ENCODE assay signal across 8 cellular contexts in genomic region chr14:96362071-96362964, GRCh38. TPM values are rescaled to one million over a fixed set of nuclear protein-coding genes. Genes with fewer than 3 reads are reported as not detected.
DNase-seq lines count a peak whose midpoint lies in the region; ATAC-seq and TF ChIP-seq lines count a peak whose summit lies in the region.

No MANE protein-coding gene starts in this region.

- H3K79me2 ChIP-seq in OCI-LY3 (ENCODE audit: low read length) (peaks cover 63% of the 10 kb centered on the region), fibroblast of lung (ENCODE audit: control insufficient read depth, insufficient read depth, low read length) (peaks cover 49% of the 10 kb centered on the region)

- H3K4me1 Mint-ChIP-seq in natural killer cell treated with Interleukin-12 subunit alpha and Interleukin-12 subunit beta and Interleukin-15 and Interleukin-18, amount 100 ng/mL, for 72 hours (ENCODE audit: low read depth in 2 of 2) = peaks cover 39 to 45% of the 10 kb centered on the region in 2 donors

- ATAC-seq in GM19043 (IDR thresholded peaks at IDR 0.05; ENCODE audit: low read depth, unreplicated experiment) = peak; percentile 31
- peak; percentile 25 for ATAC-seq in HG03571 (IDR thresholded peaks at IDR 0.05; ENCODE audit: unreplicated experiment)
- peak; percentile 4 to 15 for ATAC-seq in natural killer cell treated with Interleukin-12 subunit alpha and Interleukin-12 subunit beta and Interleukin-15 and Interleukin-18, amount 100 ng/mL, for 72 hours

- no peaks in the 10 kb centered on the region for H3K9me3 Mint-ChIP-seq in natural killer cell treated with Interleukin-12 subunit alpha and Interleukin-12 subunit beta and Interleukin-15 and Interleukin-18, amount 100 ng/mL, for 72 hours

- DNase-seq in AG20443 (ENCODE audit: low spot score) = peak; percentile 21
- DNase-seq in activated T-cell treated with anti-CD3 and anti-CD28 coated beads, Interleukin-2, amount 50 U/mL, for 48 hours = peak; percentile 45 to 52
- peak; percentile 37 to 38 for DNase-seq in fibroblast of lung (ENCODE audit: low read depth in 2 of 2)
- no peak for DNase-seq in natural killer cell treated with Interleukin-12 subunit alpha and Interleukin-12 subunit beta and Interleukin-15 and Interleukin-18, amount 100 ng/mL, for 72 hours (ENCODE audit: low spot score)

- peak overlapping the region; percentile 80 for H3K9ac ChIP-seq in OCI-LY3 (ENCODE audit: low read length)
- H3K9ac ChIP-seq in fibroblast of lung (ENCODE audit: insufficient read depth, low read length) = peak overlapping the region; percentile 91

- H4K20me1 ChIP-seq in OCI-LY3 (ENCODE audit: insufficient read depth, low read length) (no peaks in the 10 kb centered on the region), fibroblast of lung (ENCODE audit: control insufficient read depth, extremely low read depth, insufficient read depth, low read length) (no peaks in the 10 kb centered on the region)

- no peaks in the 10 kb centered on the region for H3K9me3 ChIP-seq in OCI-LY3 (ENCODE audit: insufficient read depth, low read length)
- H3K9me3 ChIP-seq in fibroblast of lung (ENCODE audit: control insufficient read depth, insufficient read depth, low read depth, low read length) = no peaks in the 10 kb centered on the region
- H3K9me3 ChIP-seq in thymus (ENCODE audit: control insufficient read depth) = no peaks in the 10 kb centered on the region

- peaks cover 17% of the 10 kb centered on the region for H3K4me1 ChIP-seq in OCI-LY3 (ENCODE audit: low read length)
- no peaks in the 10 kb centered on the region for H3K4me1 ChIP-seq in fibroblast of lung (ENCODE audit: control insufficient read depth, extremely low read depth, insufficient read depth, low read length)
- peaks cover 11% of the 10 kb centered on the region for H3K4me1 ChIP-seq in thymus (ENCODE audit: control insufficient read depth, insufficient read depth, low read length)

- H3K27ac Mint-ChIP-seq in natural killer cell treated with Interleukin-12 subunit alpha and Interleukin-12 subunit beta and Interleukin-15 and Interleukin-18, amount 100 ng/mL, for 72 hours = peak overlapping the region; percentile 87 to 89

- H3K36me3 ChIP-seq in OCI-LY3 (replicated peaks; ENCODE audit: low read depth, low read length) (no peaks in the 10 kb centered on the region), fibroblast of lung (ENCODE audit: control insufficient read depth, insufficient read depth, low read length) (no peaks in the 10 kb centered on the region), thymus (ENCODE audit: control insufficient read depth, insufficient read depth) (no peaks in the 10 kb centered on the region)

- H3K4me3 ChIP-seq in OCI-LY3 (ENCODE audit: low read length) (peak overlapping the region; percentile 87), fibroblast of lung (replicated peaks in 1 of 4; ENCODE audit: control extremely low read depth in 1 of 4, insufficient read depth in 1 of 4, low read depth in 3 of 4, low read length in 4 of 4) (peak overlapping the region; percentile 75 to 95 (median 82)), thymus (ENCODE audit: low read length) (peak overlapping the region; percentile 77)

- H3K27me3 ChIP-seq in OCI-LY3 (ENCODE audit: low read depth, low read length) (no peaks in the 10 kb centered on the region), fibroblast of lung (ENCODE audit: control insufficient read depth, insufficient read depth, low read length) (no peaks in the 10 kb centered on the region), thymus (ENCODE audit: control insufficient read depth, insufficient read depth) (no peaks in the 10 kb centered on the region)

- H2AFZ ChIP-seq in OCI-LY3 (ENCODE audit: low read depth, low read length) (peak overlapping the region; percentile 67), fibroblast of lung (ENCODE audit: low read length) (peak overlapping the region; percentile 80)

- no peaks in the 10 kb centered on the region for H3K36me3 Mint-ChIP-seq in natural killer cell treated with Interleukin-12 subunit alpha and Interleukin-12 subunit beta and Interleukin-15 and Interleukin-18, amount 100 ng/mL, for 72 hours

- H3K27ac ChIP-seq in OCI-LY3 (ENCODE audit: low read length) (peak overlapping the region; percentile 61), fibroblast of lung (ENCODE audit: insufficient read depth, low read length) (peak overlapping the region; percentile 87), thymus (ENCODE audit: low read depth) (peak overlapping the region; percentile 89)

- H3K4me3 Mint-ChIP-seq in natural killer cell treated with Interleukin-12 subunit alpha and Interleukin-12 subunit beta and Interleukin-15 and Interleukin-18, amount 100 ng/mL, for 72 hours = peak overlapping the region; percentile 92

- 1% methylated on average over 27 of the region's 27 CpGs for WGBS in thymus

- H3K4me2 ChIP-seq in OCI-LY3 (ENCODE audit: low read length) = peak overlapping the region; percentile 95
- peak overlapping the region; percentile 76 for H3K4me2 ChIP-seq in fibroblast of lung (ENCODE audit: extremely low read depth, insufficient read depth, low read length)

- TF ChIP-seq CTCF in OCI-LY3 (IDR thresholded peaks at IDR 0.05; ENCODE audit: low read depth, low read length) (no peak), fibroblast of lung (conservative IDR thresholded peaks at IDR 0.05 in 1 of 2, IDR thresholded peaks at IDR 0.05 in 1 of 2; ENCODE audit: low read depth in 1 of 2, low read length in 2 of 2) (no peak)

- H3K27me3 Mint-ChIP-seq in natural killer cell treated with Interleukin-12 subunit alpha and Interleukin-12 subunit beta and Interleukin-15 and Interleukin-18, amount 100 ng/mL, for 72 hours = no peaks in the 10 kb centered on the region

RNA-seq across cellular contexts. Expression of gene ATG2B, which starts 0.8 kb away (rescaled TPM):
- 23.9 and 30.9 TPM in 2 replicates for total RNA-seq in fibroblast of lung
- polyA plus RNA-seq in fibroblast of lung (15.0 and 17.6 TPM in 2 replicates), thymus (9.6 TPM)
- polyA plus RNA-seq in fibroblast of lung (2012) = 9.3 and 10.0 TPM in 2 replicates
- 23.3 and 24.1 TPM in 2 replicates for polyA minus RNA-seq in fibroblast of lung (ENCODE audit: low replicate concordance)
- total RNA-seq in natural killer cell treated with Interleukin-12 subunit alpha and Interleukin-12 subunit beta and Interleukin-15 and Interleukin-18, amount 100 ng/mL, for 72 hours = 10 to 100 TPM; 19.1 to 31.8 TPM

RNA-seq across cellular contexts. Expression of gene GSKIP, which starts 1.0 kb away (rescaled TPM):
- total RNA-seq in fibroblast of lung = 27.7 and 30.2 TPM in 2 replicates
- polyA plus RNA-seq in fibroblast of lung = 41.6 and 45.5 TPM in 2 replicates
- polyA plus RNA-seq in fibroblast of lung (2012) = 28.1 and 32.0 TPM in 2 replicates
- 0.71 and 2.6 TPM in 2 replicates for polyA minus RNA-seq in fibroblast of lung (ENCODE audit: low replicate concordance)
- total RNA-seq in natural killer cell treated with Interleukin-12 subunit alpha and Interleukin-12 subunit beta and Interleukin-15 and Interleukin-18, amount 100 ng/mL, for 72 hours = 10 to 100 TPM; 15.2 to 25.5 TPM
- polyA plus RNA-seq in thymus = 20.8 TPM

RNA-seq across cellular contexts. Expression of gene AK7, which starts 29.6 kb away (rescaled TPM):
- 0.77 and 1.2 TPM in 2 replicates for total RNA-seq in fibroblast of lung
- polyA plus RNA-seq in fibroblast of lung (0.39 and 0.44 TPM in 2 replicates), thymus (0.64 TPM)
- polyA plus RNA-seq in fibroblast of lung (2012) = 0.14 and 0.16 TPM in 2 replicates
- polyA minus RNA-seq in fibroblast of lung (ENCODE audit: low replicate concordance) = not detected in 2 replicates
- not detected for total RNA-seq in natural killer cell treated with Interleukin-12 subunit alpha and Interleukin-12 subunit beta and Interleukin-15 and Interleukin-18, amount 100 ng/mL, for 72 hours
